ENCODE assay signal across 1 cellular context in genomic region chr17:62792122-62792800, GRCh38.
TF ChIP-seq lines count a peak whose summit lies in the region.

No MANE protein-coding gene starts in this region.

TF ChIP-seq in A549, 52 proteins besides CTCF, POLR2A, EP300 and RAD21 (continued from another document):
- TF ChIP-seq, protein P1, sequence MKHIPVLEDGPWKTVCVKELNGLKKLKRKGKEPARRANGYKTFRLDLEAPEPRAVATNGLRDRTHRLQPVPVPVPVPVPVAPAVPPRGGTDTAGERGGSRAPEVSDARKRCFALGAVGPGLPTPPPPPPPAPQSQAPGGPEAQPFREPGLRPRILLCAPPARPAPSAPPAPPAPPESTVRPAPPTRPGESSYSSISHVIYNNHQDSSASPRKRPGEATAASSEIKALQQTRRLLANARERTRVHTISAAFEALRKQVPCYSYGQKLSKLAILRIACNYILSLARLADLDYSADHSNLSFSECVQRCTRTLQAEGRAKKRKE (CRISPR knock-in tag; IDR thresholded peaks at IDR 0.05; ENCODE audit: low read depth): peak; percentile 87
- no peak for TF ChIP-seq CBX2 (IDR thresholded peaks at IDR 0.05; ENCODE audit: borderline replicate concordance, low read depth)
- peak; percentile 68; the same call in 1 of the 2 replicates for TF ChIP-seq RFX5 (IDR thresholded peaks at IDR 0.05)
- TF ChIP-seq MYC (IDR thresholded peaks at IDR 0.05; ENCODE audit: borderline replicate concordance, low read length): peak; percentile 34; the same call in 1 of the 2 replicates
- TF ChIP-seq ZSCAN20 (CRISPR knock-in tag; IDR thresholded peaks at IDR 0.05): 0 out of 2 replicates have a peak, but pooled peaks have one; percentile 60
- TF ChIP-seq BHLHE40 (IDR thresholded peaks at IDR 0.05; ENCODE audit: low read depth, low read length): no peak
- TF ChIP-seq, protein P2, sequence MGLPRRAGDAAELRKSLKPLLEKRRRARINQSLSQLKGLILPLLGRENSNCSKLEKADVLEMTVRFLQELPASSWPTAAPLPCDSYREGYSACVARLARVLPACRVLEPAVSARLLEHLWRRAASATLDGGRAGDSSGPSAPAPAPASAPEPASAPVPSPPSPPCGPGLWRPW (IDR thresholded peaks at IDR 0.05): peak; percentile 83
- TF ChIP-seq KDM5A (IDR thresholded peaks at IDR 0.05): no peak
- peak; percentile 92 for TF ChIP-seq MAX (IDR thresholded peaks at IDR 0.05)
- peak; percentile 94; the same call in 1 of the 2 replicates for TF ChIP-seq RARB (CRISPR knock-in tag; IDR thresholded peaks at IDR 0.05)
- no peak; the same call in 1 of the 2 replicates for TF ChIP-seq TFCP2L1 (CRISPR knock-in tag; IDR thresholded peaks at IDR 0.05)
- TF ChIP-seq MAFK (IDR thresholded peaks at IDR 0.05; ENCODE audit: partially characterized antibody): peak; percentile 88
- no peak for TF ChIP-seq HEYL (CRISPR knock-in tag; IDR thresholded peaks at IDR 0.05)
- TF ChIP-seq E2F6 (IDR thresholded peaks at IDR 0.05; ENCODE audit: borderline replicate concordance, low read depth): no peak
- TF ChIP-seq ZFP36 (IDR thresholded peaks at IDR 0.05; ENCODE audit: borderline replicate concordance, partially characterized antibody): no peak
- TF ChIP-seq PHF8 (IDR thresholded peaks at IDR 0.05; ENCODE audit: borderline replicate concordance, low read depth): no peak
- TF ChIP-seq FOXS1 (CRISPR knock-in tag; IDR thresholded peaks at IDR 0.05): peak; percentile 96
- TF ChIP-seq TP53 (CRISPR knock-in tag; IDR thresholded peaks at IDR 0.05): no peak
- 0 out of 2 replicates have a peak, but pooled peaks have one; percentile 82 for TF ChIP-seq HOXB13 (CRISPR knock-in tag; IDR thresholded peaks at IDR 0.05; ENCODE audit: low read depth)
- no peak for TF ChIP-seq CBX8 (IDR thresholded peaks at IDR 0.05)
- TF ChIP-seq HOXB5 (CRISPR knock-in tag; IDR thresholded peaks at IDR 0.05): peak; percentile 91
- TF ChIP-seq SREBF2 (IDR thresholded peaks at IDR 0.05): no peak
- peak; percentile 73; the same call in 1 of the 2 replicates for TF ChIP-seq HOXA7 (CRISPR knock-in tag; IDR thresholded peaks at IDR 0.05)
- TF ChIP-seq, protein P3, sequence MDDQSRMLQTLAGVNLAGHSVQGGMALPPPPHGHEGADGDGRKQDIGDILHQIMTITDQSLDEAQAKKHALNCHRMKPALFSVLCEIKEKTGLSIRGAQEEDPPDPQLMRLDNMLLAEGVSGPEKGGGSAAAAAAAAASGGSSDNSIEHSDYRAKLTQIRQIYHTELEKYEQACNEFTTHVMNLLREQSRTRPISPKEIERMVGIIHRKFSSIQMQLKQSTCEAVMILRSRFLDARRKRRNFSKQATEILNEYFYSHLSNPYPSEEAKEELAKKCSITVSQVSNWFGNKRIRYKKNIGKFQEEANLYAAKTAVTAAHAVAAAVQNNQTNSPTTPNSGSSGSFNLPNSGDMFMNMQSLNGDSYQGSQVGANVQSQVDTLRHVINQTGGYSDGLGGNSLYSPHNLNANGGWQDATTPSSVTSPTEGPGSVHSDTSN (IDR thresholded peaks at IDR 0.05): no peak; the same call in 1 of the 2 replicates
- TF ChIP-seq ZC3H11A (IDR thresholded peaks at IDR 0.05): no peak
- TF ChIP-seq USF2 (IDR thresholded peaks at IDR 0.05): no peak
- no peak for TF ChIP-seq POLR2AphosphoS2 (conservative IDR thresholded peaks at IDR 0.05; ENCODE audit: low read length)
- TF ChIP-seq RCOR1 (IDR thresholded peaks at IDR 0.05; ENCODE audit: low read depth, low read length): no peak
- TF ChIP-seq FOSL2 (IDR thresholded peaks at IDR 0.05): peak; percentile 98
- peak; percentile 100 for TF ChIP-seq FOSL2 (CRISPR knock-in tag; IDR thresholded peaks at IDR 0.05)
